In the genomic region with DNA sequence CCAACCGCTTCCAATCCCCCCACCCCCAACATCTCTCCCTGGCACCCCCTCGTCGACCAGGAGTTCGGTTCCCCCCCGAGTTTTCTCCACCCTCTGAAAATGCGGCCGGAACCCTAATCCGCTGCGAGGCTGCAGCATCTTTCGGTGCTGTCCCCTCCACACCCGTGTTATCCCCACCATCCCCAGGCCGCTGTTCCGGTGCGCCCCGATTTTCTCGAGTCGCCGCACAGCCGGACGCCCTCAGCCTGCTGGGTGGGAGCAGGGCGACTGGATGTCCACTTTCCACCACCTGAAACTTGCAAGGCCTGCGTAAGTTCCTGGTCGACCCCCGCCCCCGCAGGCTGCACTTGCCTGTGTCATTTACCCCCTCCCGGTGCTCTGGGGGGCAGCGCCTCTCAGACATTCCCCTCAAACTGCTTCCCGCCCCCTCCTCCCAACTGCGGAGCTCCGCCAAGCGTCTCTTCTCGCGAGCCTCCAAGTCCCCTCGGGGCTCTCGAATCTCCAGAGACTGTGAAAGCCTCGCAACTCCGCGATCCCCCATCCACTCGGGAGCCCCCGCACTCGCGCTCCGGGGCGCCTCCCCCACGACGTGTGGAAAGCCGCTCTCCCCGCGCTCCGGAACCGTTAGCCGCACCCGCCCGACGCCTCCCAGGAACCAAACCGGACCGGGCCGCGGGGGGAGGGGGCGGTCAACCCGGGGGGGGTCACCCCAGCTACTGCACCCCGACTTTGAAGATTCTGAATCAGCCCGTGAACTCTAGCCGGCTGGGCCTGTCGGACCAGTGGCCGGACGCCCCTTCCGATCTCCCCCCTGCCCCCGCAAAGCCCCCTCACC, we compare ENCODE assay signal across 8 cellular contexts. TPM values are rescaled to one million over a fixed set of nuclear protein-coding genes. Genes with fewer than 3 reads are reported as not detected.
DNase-seq lines count a peak whose midpoint lies in the region; ATAC-seq and TF ChIP-seq lines count a peak whose summit lies in the region.

No MANE protein-coding gene starts in this region.

- H3K9ac ChIP-seq in NT2/D1 (ENCODE audit: insufficient read length, low read depth), result peak overlapping the region; percentile 87

- peaks cover 59% of the 10 kb centered on the region for H3K27me3 ChIP-seq in NT2/D1 (ENCODE audit: insufficient read depth, insufficient read length)

- no peaks in the 10 kb centered on the region for H3K9me3 ChIP-seq in NT2/D1 (ENCODE audit: insufficient read depth, low read length)

- 1% methylated on average over 61 to 69 of the region's 69 CpGs for WGBS in adipose tissue, 3 donors

- H3K36me3 ChIP-seq in NT2/D1 (ENCODE audit: insufficient read depth, insufficient read length, low read length), result peaks cover 12% of the 10 kb centered on the region

- H3K4me3 ChIP-seq in GM12875 (ENCODE audit: low read depth, low read length), result peak overlapping the region; percentile 45
- H3K4me3 ChIP-seq in NT2/D1 (ENCODE audit: insufficient read length, low read depth), result peak overlapping the region; percentile 83

- TF ChIP-seq CTCF in GM12875 (IDR thresholded peaks at IDR 0.05; ENCODE audit: borderline replicate concordance, insufficient read depth, low read depth, low read length), result no peak

- intact Hi-C loops in left ventricle myocardium superior (cut with micrococcal nuclease), result no loop called here
- intact Hi-C loops in posterior vena cava (cut with DNase I), result no loop called here

- DNase-seq in A172 (ENCODE audit: low spot score), result peak; percentile 51
- DNase-seq in NT2/D1 (ENCODE audit: low read depth, low spot score), result peak; percentile 80
- peak; percentile 52 for DNase-seq in left ventricle myocardium superior
- DNase-seq in posterior vena cava (ENCODE audit: low spot score), result peak; percentile 86
- no peak for DNase-seq in GF-D8 (lab: John Stamatoyannopoulos, UW)

- peak; percentile 1 for ATAC-seq in left ventricle myocardium superior
- no peak for ATAC-seq in HG03460 (IDR thresholded peaks at IDR 0.05; ENCODE audit: unreplicated experiment)

- peaks cover 4% of the 10 kb centered on the region for H3K4me1 ChIP-seq in NT2/D1 (ENCODE audit: insufficient read depth, insufficient read length)

- H3K27ac ChIP-seq in adipose tissue (ENCODE audit: low read depth, low read length), result peak overlapping the region; percentile 7

RNA-seq across cellular contexts. Expression of gene ETV5, which starts 0.6 kb away (rescaled TPM):
- total RNA-seq in A172 (2014; rRNA removed; shearing (Covaris generic)), result 36.0 and 41.2 TPM in 2 replicates
- polyA plus RNA-seq in adipose tissue, result 1 to 10 TPM; 2.9 to 4.7 (median 3.4) TPM
- total RNA-seq in left ventricle myocardium superior (3.4 TPM), posterior vena cava (10 to 100 TPM; 15.1 to 26.0 TPM)
